In genomic region chr3:108088697-108089096, GRCh38 we compare ENCODE assay signal across 8 cellular contexts. TPM values are rescaled to one million over a fixed set of nuclear protein-coding genes. Genes with fewer than 3 reads are reported as not detected.
A peak's percentile ranks its signal among the peaks of the same experiment; 100 is the strongest.
DNase-seq lines count a peak whose midpoint lies in the region; ATAC-seq and TF ChIP-seq lines count a peak whose summit lies in the region.

No MANE protein-coding gene starts in this region.

- H3K27me3 ChIP-seq in neural cell (ENCODE audit: insufficient read depth, low read depth, low read length) (no peaks in the 10 kb centered on the region), GM23338 (ENCODE audit: insufficient read depth) (peaks cover 42% of the 10 kb centered on the region)

- H3K4me1 ChIP-seq in GM23338 (ENCODE audit: insufficient read depth) = no peaks in the 10 kb centered on the region

- peak; percentile 54 to 60 for ATAC-seq in activated CD4-positive, CD25-positive, alpha-beta regulatory T cell treated with anti-CD3 and anti-CD28 coated beads, Interleukin-2, amount 50 U/mL, for 24 hours
- ATAC-seq in GM23338 = no peak

- H3F3A ChIP-seq in neural cell (ENCODE audit: insufficient read depth, low read length, poor library complexity, severe bottlenecking) (no peaks in the 10 kb centered on the region), GM23338 (replicated peaks; ENCODE audit: low read depth) (no peaks in the 10 kb centered on the region)

- H4K20me1 ChIP-seq in neural cell (ENCODE audit: insufficient read depth) (no peaks in the 10 kb centered on the region), GM23338 (replicated peaks; ENCODE audit: insufficient read depth) (no peaks in the 10 kb centered on the region)

- H3K4me2 ChIP-seq in neural cell (ENCODE audit: low read length) = peak overlapping the region; percentile 70
- no peak overlapping the region for H3K4me2 ChIP-seq in GM23338

- H3K27me3 Mint-ChIP-seq in GM23338 (ENCODE audit: insufficient read depth, low read depth, poor library complexity) = peaks cover 25% of the 10 kb centered on the region

- DNase-seq in activated CD4-positive, CD25-positive, alpha-beta regulatory T cell (lab: John Stamatoyannopoulos, UW) = no peak
- no peak for DNase-seq in HFF-Myc (ENCODE audit: extremely low read depth, low read depth)
- peak; percentile 70 for DNase-seq in NCI-H1105 treated with DMSO at 0.1 percent for 48 hours (lab: John Stamatoyannopoulos, UW)
- DNase-seq in astrocyte of the cerebellum (ENCODE audit: low read depth) = no peak
- DNase-seq in NCI-H1930 (lab: John Stamatoyannopoulos, UW) = no peak
- DNase-seq in GM23338 (ENCODE audit: low spot score) = no peak

- in situ Hi-C loops in astrocyte of the cerebellum (cut with HindIII; ENCODE audit: low sequenced_read_pairs) = no loop called here

- H3K79me2 ChIP-seq in neural cell (replicated peaks; ENCODE audit: insufficient read depth, low read length) = peaks cover 24% of the 10 kb centered on the region
- no peaks in the 10 kb centered on the region; the same call in none of the 2 replicates for H3K79me2 ChIP-seq in GM23338 (replicated peaks; ENCODE audit: insufficient read depth)

- TF ChIP-seq RAD21 in neural cell (conservative IDR thresholded peaks at IDR 0.05) = no peak

- H2AFZ ChIP-seq in neural cell (ENCODE audit: low read depth, low read length) = no peak overlapping the region
- no peak overlapping the region for H2AFZ ChIP-seq in GM23338

- TF ChIP-seq CTCF in HFF-Myc (IDR thresholded peaks at IDR 0.05; ENCODE audit: low read depth, low read length, missing control alignments) (no peak), astrocyte of the cerebellum (IDR thresholded peaks at IDR 0.05; ENCODE audit: low read depth, low read length, missing control alignments) (no peak), neural cell (IDR thresholded peaks at IDR 0.05; ENCODE audit: poor library complexity, severe bottlenecking) (no peak), GM23338 (conservative IDR thresholded peaks at IDR 0.05; ENCODE audit: low read depth in 2 of 2) (no peak)

- H3K27ac Mint-ChIP-seq in GM23338 = no peak overlapping the region

- H3K9me2 ChIP-seq in neural cell (ENCODE audit: insufficient read depth, low read length) (no peaks in the 10 kb centered on the region), GM23338 (ENCODE audit: insufficient read depth) (no peaks in the 10 kb centered on the region)

- H3K36me3 Mint-ChIP-seq in GM23338 (ENCODE audit: low read depth) = no peaks in the 10 kb centered on the region; the same call in 1 of the 3 replicates

- H3K27ac ChIP-seq in neural cell (ENCODE audit: low read length) (no peak overlapping the region), GM23338 (ENCODE audit: low read depth) (no peak overlapping the region)

- H3K4me3 Mint-ChIP-seq in GM23338 = no peak overlapping the region

- no peak overlapping the region for H3K9ac ChIP-seq in neural cell (ENCODE audit: low read length)

- peaks cover 5% of the 10 kb centered on the region; the same call in 2 of the 3 replicates for H3K9me3 Mint-ChIP-seq in GM23338

- no peaks in the 10 kb centered on the region for H3K9me3 ChIP-seq in neural cell (ENCODE audit: low read length)

- H3K36me3 ChIP-seq in neural cell (ENCODE audit: insufficient read depth, low read length) (no peaks in the 10 kb centered on the region), GM23338 (ENCODE audit: insufficient read depth) (no peaks in the 10 kb centered on the region)

- H3K4me3 ChIP-seq in HFF-Myc (replicated peaks; ENCODE audit: low read depth, low read length) (peak overlapping the region; percentile 90), astrocyte of the cerebellum (ENCODE audit: low read depth, low read length) (peak overlapping the region; percentile 28), neural cell (ENCODE audit: low read length) (peak overlapping the region; percentile 70), GM23338 (no peak overlapping the region)

- no peak for TF ChIP-seq EP300 in neural cell (conservative IDR thresholded peaks at IDR 0.05; ENCODE audit: poor library complexity, severe bottlenecking)

- peaks cover 2% of the 10 kb centered on the region; the same call in 2 of the 3 replicates for H3K4me1 Mint-ChIP-seq in GM23338

TF ChIP-seq in neural cell, 6 proteins besides CTCF, POLR2A, EP300 and RAD21:
- TF ChIP-seq SMC3 (conservative IDR thresholded peaks at IDR 0.05; ENCODE audit: poor library complexity) (no peak), REST (IDR thresholded peaks at IDR 0.05; ENCODE audit: borderline replicate concordance) (no peak), TAF1 (IDR thresholded peaks at IDR 0.05; ENCODE audit: low read depth) (no peak)

TF ChIP-seq in GM23338, 12 proteins besides CTCF, POLR2A, EP300 and RAD21 (continues in another document):
- TF ChIP-seq POLR2AphosphoS5 (IDR thresholded peaks at IDR 0.05; ENCODE audit: low read depth) (no peak), EZH2 (IDR thresholded peaks at IDR 0.05; ENCODE audit: low read depth, unreplicated experiment) (no peak), REST (IDR thresholded peaks at IDR 0.05; ENCODE audit: unreplicated experiment) (no peak), ETS1 (IDR thresholded peaks at IDR 0.05) (no peak), EZH2phosphoT487 (IDR thresholded peaks at IDR 0.05; ENCODE audit: unreplicated experiment) (no peak)

RNA-seq across cellular contexts. Expression of gene CD47, which starts 2.1 kb away (rescaled TPM):
- polyA plus RNA-seq in neural cell (119 and 128 TPM in 2 replicates), GM23338 (2016; fragmentation: Nextera tagmentation; extraction: Ambion mirVana) (22.1 and 22.5 TPM in 2 replicates)
- polyA minus RNA-seq in neural cell = 158 and 200 TPM in 2 replicates
- 26.9 and 29.0 TPM in 2 replicates for total RNA-seq in GM23338 (2014; rRNA removed; shearing (Covaris generic))
